8 cellular contexts compared by ENCODE assay signal in genomic region chr1:201020040-201020591, GRCh38. TPM values are rescaled to one million over a fixed set of nuclear protein-coding genes. Genes with fewer than 3 reads are reported as not detected.
A peak's percentile ranks its signal among the peaks of the same experiment; 100 is the strongest.
DNase-seq lines count a peak whose midpoint lies in the region; ATAC-seq lines count a peak whose summit lies in the region.

No MANE protein-coding gene starts in this region.

- H3K4me3 Mint-ChIP-seq in stimulated activated naive B cell treated with anti-CD40 and anti-IgM and Interleukin-4, amounts not matched to agents 10 μg/mL and 1 μg/mL and 100 μg/mL, for 72 hours, result peak overlapping the region in 1 of 2 donors; percentile 23

- peaks cover 2 to 3% of the 10 kb centered on the region in 2 donors for H3K36me3 Mint-ChIP-seq in stimulated activated naive B cell treated with anti-CD40 and anti-IgM and Interleukin-4, amounts not matched to agents 10 μg/mL and 1 μg/mL and 100 μg/mL, for 72 hours

- H3K4me1 Mint-ChIP-seq in stimulated activated naive B cell treated with anti-CD40 and anti-IgM and Interleukin-4, amounts not matched to agents 10 μg/mL and 1 μg/mL and 100 μg/mL, for 72 hours, result peaks cover 75 to 88% of the 10 kb centered on the region in 2 donors

- H3K27me3 ChIP-seq in ectodermal cell (ENCODE audit: control insufficient read depth, insufficient read depth, low read length, poor library complexity, severe bottlenecking), result peaks cover 15% of the 10 kb centered on the region

- WGBS in ectodermal cell, 2 experiments, result 70 to 80% methylated on average over 4 of the region's 4 CpGs

- H3K4me3 ChIP-seq in ectodermal cell (ENCODE audit: insufficient read depth, low read depth, low read length), result no peak overlapping the region

- H3K4me1 ChIP-seq in ectodermal cell (ENCODE audit: control insufficient read depth, insufficient read depth, low read length), result peaks cover 65% of the 10 kb centered on the region

- H3K27ac Mint-ChIP-seq in stimulated activated naive B cell treated with anti-CD40 and anti-IgM and Interleukin-4, amounts not matched to agents 10 μg/mL and 1 μg/mL and 100 μg/mL, for 72 hours, result peak overlapping the region; percentile 98

- H3K27ac ChIP-seq in ectodermal cell (ENCODE audit: insufficient read depth, low read depth, low read length, poor library complexity, severe bottlenecking), result peak overlapping the region; percentile 3

- no peaks in the 10 kb centered on the region for H3K36me3 ChIP-seq in ectodermal cell (ENCODE audit: control insufficient read depth, insufficient read depth, low read length)

- no peak for ATAC-seq in stimulated activated naive B cell treated with anti-CD40 and anti-IgM and Interleukin-4, amounts not matched to agents 10 μg/mL and 1 μg/mL and 100 μg/mL, for 72 hours (replicated peaks)
- ATAC-seq in GM18873 (IDR thresholded peaks at IDR 0.05; ENCODE audit: low FRiP score, unreplicated experiment), result no peak

- H3K9me3 Mint-ChIP-seq in stimulated activated naive B cell treated with anti-CD40 and anti-IgM and Interleukin-4, amounts not matched to agents 10 μg/mL and 1 μg/mL and 100 μg/mL, for 72 hours, result no peaks in the 10 kb centered on the region

- DNase-seq in NK-92 treated with Interleukin-12 subunit alpha and Interleukin-12 subunit beta, amount 100 ng/mL, for 24 hours (lab: John Stamatoyannopoulos, UW), result peak; percentile 74
- DNase-seq in NK-92 (lab: John Stamatoyannopoulos, UW; ENCODE audit: unreplicated experiment) (no peak), SKM-1 (lab: John Stamatoyannopoulos, UW; ENCODE audit: unreplicated experiment) (peak; percentile 83), amygdala (lab: John Stamatoyannopoulos, UW) (no peak), midbrain (lab: John Stamatoyannopoulos, UW) (no peak)
- no peak for DNase-seq in stimulated activated naive B cell treated with anti-CD40 and anti-IgM and Interleukin-4, amounts not matched to agents 10 μg/mL and 1 μg/mL and 100 μg/mL, for 72 hours

- no peaks in the 10 kb centered on the region for H3K27me3 Mint-ChIP-seq in stimulated activated naive B cell treated with anti-CD40 and anti-IgM and Interleukin-4, amounts not matched to agents 10 μg/mL and 1 μg/mL and 100 μg/mL, for 72 hours

- no peaks in the 10 kb centered on the region for H3K9me3 ChIP-seq in ectodermal cell (ENCODE audit: control insufficient read depth, low read length)

RNA-seq across cellular contexts. Expression of gene KIF21B, which starts 3.4 kb away (rescaled TPM):
- 11.4 TPM for polyA plus RNA-seq in ectodermal cell (2013, experiment 1 of 4)
- 12.6 TPM for polyA plus RNA-seq in ectodermal cell (2013, experiment 2 of 4)
- polyA plus RNA-seq in ectodermal cell (2013, experiment 3 of 4), result 10.6 TPM
- polyA plus RNA-seq in ectodermal cell (2013, experiment 4 of 4), result 11.5 TPM

Comparison
In these comparisons a context has a peak if more than half of its experiments do, and no peak if none do; other contexts are left out.
1. DNase-seq: peak in NK-92 treated with Interleukin-12 subunit alpha and Interleukin-12 subunit beta, amount 100 ng/mL, for 24 hours (single experiment) and SKM-1 (single experiment); none in NK-92 (single experiment), stimulated activated naive B cell treated with anti-CD40 and anti-IgM and Interleukin-4, amounts not matched to agents 10 μg/mL and 1 μg/mL and 100 μg/mL, for 72 hours (single experiment), amygdala (0 of 56) and midbrain (single experiment).